In genomic region chr3:16199769-16200168, GRCh38 we compare ENCODE assay signal across 26 cellular contexts. TPM values are rescaled to one million over a fixed set of nuclear protein-coding genes. Genes with fewer than 3 reads are reported as not detected.
"Had no signal": no experiment of that assay in that cellular context is flagged by ENCODE, and none has a peak within 500 bp of the region (broad histone marks: within the 10 kb centered on the region; RNA-seq: fewer than 3 reads in every experiment).

No MANE protein-coding gene starts in this region.

- H3K27ac Mint-ChIP-seq: activated naive CD8-positive, alpha-beta T cell treated with anti-CD3 and anti-CD28 coated beads for 36 hours; effector memory CD8-positive, alpha-beta T cell; nephron; progenitor cell of endocrine pancreas; stimulated activated naive B cell treated with anti-CD40 and anti-IgM and Interleukin-4, amounts not matched to agents 10 μg/mL and 1 μg/mL and 100 μg/mL, for 72 hours had no signal

- H3K27me3 ChIP-seq: adrenal gland, body of pancreas, colonic mucosa, dorsolateral prefrontal cortex, gastroesophageal sphincter, hepatocyte, ovary, right lobe of liver, tibial nerve had no signal

- H2AFZ ChIP-seq: hepatocyte had no signal

- ATAC-seq: body of pancreas; effector memory CD8-positive, alpha-beta T cell; gastroesophageal sphincter; left cardiac atrium; left ventricle myocardium superior; right lobe of liver; stimulated activated naive B cell treated with anti-CD40 and anti-IgM and Interleukin-4, amounts not matched to agents 10 μg/mL and 1 μg/mL and 100 μg/mL, for 72 hours had no signal

- H3K4me3 Mint-ChIP-seq: activated naive CD8-positive, alpha-beta T cell treated with anti-CD3 and anti-CD28 coated beads for 36 hours; activated T-cell treated with anti-CD3 and anti-CD28 coated beads, Interleukin-2, amount 50 U/mL, for 4 hours; effector memory CD8-positive, alpha-beta T cell; nephron; stimulated activated naive B cell treated with anti-CD40 and anti-IgM and Interleukin-4, amounts not matched to agents 10 μg/mL and 1 μg/mL and 100 μg/mL, for 72 hours had no signal

- H3K4me2 ChIP-seq: hepatocyte had no signal

- H3K4me1 ChIP-seq: adrenal gland, body of pancreas, colonic mucosa, gastroesophageal sphincter, right lobe of liver, tibial nerve had no signal

- H3K4me1 Mint-ChIP-seq: activated naive CD8-positive, alpha-beta T cell treated with anti-CD3 and anti-CD28 coated beads for 36 hours; nephron; stimulated activated naive B cell treated with anti-CD40 and anti-IgM and Interleukin-4, amounts not matched to agents 10 μg/mL and 1 μg/mL and 100 μg/mL, for 72 hours had no signal

- H3K27ac ChIP-seq: adrenal gland, body of pancreas, colonic mucosa, dorsolateral prefrontal cortex, gastroesophageal sphincter, hepatocyte, ovary, right lobe of liver, tibial nerve had no signal

- H3K36me3 Mint-ChIP-seq: activated naive CD8-positive, alpha-beta T cell treated with anti-CD3 and anti-CD28 coated beads for 36 hours had no signal

- H3K9me3 ChIP-seq: adrenal gland, body of pancreas, colonic mucosa, gastroesophageal sphincter, ovary, right lobe of liver, tibial nerve had no signal

- DNase-seq: activated CD4-positive, alpha-beta T cell treated with anti-CD3 and anti-CD28 coated beads for 1 hour; activated CD4-positive, alpha-beta T cell treated with anti-CD3 and anti-CD28 coated beads, Interleukin-2, amount 50 U/mL, for 1 hour; activated CD8-positive, alpha-beta memory T cell treated with anti-CD3 and anti-CD28 coated beads for 24 hours; activated naive CD4-positive, alpha-beta T cell; activated naive CD8-positive, alpha-beta T cell treated with anti-CD3 and anti-CD28 coated beads for 36 hours; activated T-cell treated with anti-CD3 and anti-CD28 coated beads, Interleukin-2, amount 50 U/mL, for 4 hours; adrenal gland; aorta; body of pancreas; cerebellar nuclear complex; colonic mucosa; dorsolateral prefrontal cortex; effector memory CD8-positive, alpha-beta T cell; islet precursor cell; left cardiac atrium; left ventricle myocardium superior; ovary; right lobe of liver; stimulated activated CD4-positive, alpha-beta T cell treated with anti-CD3 and anti-CD28 coated beads, Interleukin-4, amount 100 ng/mL, for 4 hours; stimulated activated naive B cell treated with anti-CD40 and anti-IgM and Interleukin-4, amounts not matched to agents 10 μg/mL and 1 μg/mL and 100 μg/mL, for 72 hours; T-helper 2 cell had no signal

- H3K36me3 ChIP-seq: adrenal gland, colonic mucosa, ovary, right lobe of liver had no signal

- H3K9me3 Mint-ChIP-seq: activated naive CD8-positive, alpha-beta T cell treated with anti-CD3 and anti-CD28 coated beads for 36 hours; activated T-cell treated with anti-CD3 and anti-CD28 coated beads, Interleukin-2, amount 50 U/mL, for 4 hours; effector memory CD8-positive, alpha-beta T cell had no signal

- H3K4me3 ChIP-seq: adrenal gland, body of pancreas, colonic mucosa, dorsolateral prefrontal cortex, gastroesophageal sphincter, hepatocyte, ovary, right lobe of liver, tibial nerve had no signal

RNA-seq across cellular contexts. Expression of gene GALNT15, which starts 25.3 kb away (rescaled TPM):
- total RNA-seq: activated naive CD8-positive, alpha-beta T cell treated with anti-CD3 and anti-CD28 coated beads for 36 hours; activated T-cell treated with anti-CD3 and anti-CD28 coated beads, Interleukin-2, amount 50 U/mL, for 4 hours had no signal
